23 cellular contexts compared by ENCODE assay signal in genomic region chr14:66238969-66239368, GRCh38.
DNase-seq lines count a peak whose midpoint lies in the region; ATAC-seq, FAIRE-seq and TF ChIP-seq lines count a peak whose summit lies in the region.
"Had no signal": no experiment of that assay in that cellular context is flagged by ENCODE, and none has a peak within 500 bp of the region (broad histone marks: within the 10 kb centered on the region; RNA-seq: fewer than 3 reads in every experiment).

No MANE protein-coding gene starts in this region.

- ATAC-seq in heart right ventricle (peak in 6 of 8 donors; percentile 35 to 82 (median 70)), left cardiac atrium (no peak)
- ATAC-seq: A549, GM12878, GM23338, HCT116 had no signal

- H3K27me3 ChIP-seq in heart right ventricle: peaks cover 0 to 20% (median 6%) of the 10 kb centered on the region in 7 donors
- H3K27me3 ChIP-seq: BLaER1 treated with 17β-estradiol and CSF1 and Interleukin-3, amounts not matched to agents 10 nM and 100 nM had no signal

- peak; percentile 35 for FAIRE-seq in urothelium cell line (lab: Jason Lieb, UNC)
- FAIRE-seq: A549, D721Med, GM12878 had no signal

- H3K36me3 ChIP-seq in heart right ventricle: no peaks in the 10 kb centered on the region
- H3K36me3 ChIP-seq: BE2C; BLaER1 treated with 17β-estradiol and CSF1 and Interleukin-3, amounts not matched to agents 10 nM and 100 nM had no signal

- H3K9me3 ChIP-seq in heart right ventricle: no peaks in the 10 kb centered on the region
- H3K9me3 ChIP-seq: A549; BE2C; BLaER1 treated with 17β-estradiol and CSF1 and Interleukin-3, amounts not matched to agents 10 nM and 100 nM had no signal

- no peak for TF ChIP-seq CTCF in heart right ventricle (IDR thresholded peaks at IDR 0.05)
- no peak for TF ChIP-seq CTCF in fibroblast of mammary gland (conservative IDR thresholded peaks at IDR 0.05; ENCODE audit: control insufficient read depth, insufficient read depth, low read depth, low read length)

- intact Hi-C loops in heart right ventricle (cut with DNase I) (no loop called here), left cardiac atrium (cut with DNase I) (no loop called here)

- H3K27ac ChIP-seq in heart right ventricle: no peak overlapping the region
- H3K27ac ChIP-seq: A549; BLaER1 treated with 17β-estradiol and CSF1 and Interleukin-3, amounts not matched to agents 10 nM and 100 nM had no signal

- DNase-seq in heart right ventricle: peak in 1 of 2 donors; percentile 12
- no peak for DNase-seq in left cardiac atrium
- DNase-seq in fibroblast of mammary gland (ENCODE audit: low read depth): peak; percentile 30
- DNase-seq in urothelium cell line (ENCODE audit: low spot score): no peak
- no peak for DNase-seq in amniotic stem cell (lab: John Stamatoyannopoulos, UW)
- DNase-seq in NCI-H2227 (lab: John Stamatoyannopoulos, UW; ENCODE audit: unreplicated experiment): no peak
- DNase-seq: 8988T; ACHN; AML-193; BE2C; CD4-positive, alpha-beta T cell; CD8-positive, alpha-beta memory T cell; DMS 273 treated with DMSO at 0.1 percent for 48 hours; DMS79; EL; GDM1; H9 had no signal

- peaks cover 0 to 18% (median 9%) of the 10 kb centered on the region in 9 donors for H3K4me1 ChIP-seq in heart right ventricle
- H3K4me1 ChIP-seq: A549; BE2C; BLaER1 treated with 17β-estradiol and CSF1 and Interleukin-3, amounts not matched to agents 10 nM and 100 nM had no signal

- no peak overlapping the region for H3K4me3 ChIP-seq in heart right ventricle
- no peak overlapping the region for H3K4me3 ChIP-seq in fibroblast of mammary gland (ENCODE audit: control insufficient read depth, low read depth, low read length)
- H3K4me3 ChIP-seq: A549; BLaER1 treated with 17β-estradiol and CSF1 and Interleukin-3, amounts not matched to agents 10 nM and 100 nM; GM12878; GM23338 had no signal

- WGBS in heart right ventricle, 2 donors: 32 to 45% methylated on average over 1 of the region's 1 CpG

Comparison
In these comparisons a context has a peak if more than half of its experiments do, and no peak if none do; other contexts are left out.
1. ATAC-seq: peak in heart right ventricle (6 of 8); none in left cardiac atrium (0 of 2).